In genomic region chr1:224435318-224435763, GRCh38 we compare ENCODE assay signal across 8 cellular contexts. TPM values are rescaled to one million over a fixed set of nuclear protein-coding genes. Genes with fewer than 3 reads are reported as not detected.
DNase-seq lines count a peak whose midpoint lies in the region; ATAC-seq and TF ChIP-seq lines count a peak whose summit lies in the region.

No MANE protein-coding gene starts in this region.

- no peaks in the 10 kb centered on the region for H3K9me3 ChIP-seq in SJCRH30 (replicated peaks)
- no peaks in the 10 kb centered on the region for H3K9me3 ChIP-seq in tibial artery

- intact Hi-C loops in dorsolateral prefrontal cortex (cut with DNase I): no loop called here
- intact Hi-C loops in tibial artery (cut with DNase I; ENCODE audit: low total_unique reads): no loop called here

- peak; percentile 51 for DNase-seq in GM13976 (ENCODE audit: low spot score)
- DNase-seq in SJCRH30: peak; percentile 48 to 65
- DNase-seq in dorsolateral prefrontal cortex: no peak
- peak; percentile 27 for DNase-seq in medulla oblongata (ENCODE audit: extremely low spot score)
- peak in 1 of 2 donors; percentile 67 for DNase-seq in tibial artery
- no peak for DNase-seq in GDM1 (lab: John Stamatoyannopoulos, UW)

- in situ Hi-C loops in GM13976 (cut with MboI; ENCODE audit: low sequenced_read_pairs, unreplicated experiment): no loop called here

- TF ChIP-seq CTCF in GM13976 (IDR thresholded peaks at IDR 0.05; ENCODE audit: borderline replicate concordance, control extremely low read depth, extremely low read depth, insufficient read depth, missing control alignments) (no peak), dorsolateral prefrontal cortex (IDR thresholded peaks at IDR 0.05 in 54 of 56, conservative IDR thresholded peaks at IDR 0.05 in 2 of 56; ENCODE audit: low read depth in 1 of 56, partially characterized antibody in 56 of 56) (no peak), tibial artery (IDR thresholded peaks at IDR 0.05) (no peak)

- ATAC-seq in HG03066 (IDR thresholded peaks at IDR 0.05; ENCODE audit: low read depth, unreplicated experiment): peak; percentile 10

- 0 out of 2 replicates have a peak, but pooled peaks cover 5% of the 10 kb centered on the region for H3K36me3 ChIP-seq in ACC112 (ENCODE audit: insufficient read depth, low read length)
- H3K36me3 ChIP-seq in SJCRH30: peaks cover 15% of the 10 kb centered on the region
- H3K36me3 ChIP-seq in tibial artery: peaks cover 0 to 6% (median 5%) of the 10 kb centered on the region in 3 donors

- H3K4me1 ChIP-seq in ACC112 (ENCODE audit: control insufficient read depth, insufficient read depth, low read length, unreplicated experiment) (peaks cover 29% of the 10 kb centered on the region), SJCRH30 (peaks cover 25% of the 10 kb centered on the region), tibial artery (peaks cover 0 to 34% (median 25%) of the 10 kb centered on the region in 4 donors)

- H3K79me2 ChIP-seq in ACC112 (ENCODE audit: control insufficient read depth, insufficient read depth, low read length, unreplicated experiment): peaks cover 58% of the 10 kb centered on the region

- peak overlapping the region; percentile 79 for H3K27ac ChIP-seq in ACC112 (ENCODE audit: low read depth, low read length)
- H3K27ac ChIP-seq in SJCRH30: peak overlapping the region; percentile 73
- H3K27ac ChIP-seq in dorsolateral prefrontal cortex: peak overlapping the region; percentile 52 to 98 (median 91)
- peak overlapping the region; percentile 98 to 100 for H3K27ac ChIP-seq in tibial artery

- H3K27me3 ChIP-seq in ACC112 (ENCODE audit: insufficient read depth, low read length) (no peaks in the 10 kb centered on the region), SJCRH30 (no peaks in the 10 kb centered on the region), dorsolateral prefrontal cortex (no peaks in the 10 kb centered on the region), tibial artery (no peaks in the 10 kb centered on the region)

- H2AFZ ChIP-seq in ACC112 (ENCODE audit: low read length, unreplicated experiment): peak overlapping the region; percentile 93

- peak overlapping the region; percentile 89 for H3K4me3 ChIP-seq in ACC112 (ENCODE audit: low read depth, low read length)
- peak overlapping the region; percentile 96 for H3K4me3 ChIP-seq in SJCRH30
- H3K4me3 ChIP-seq in dorsolateral prefrontal cortex: peak overlapping the region; percentile 71 to 97 (median 92)
- H3K4me3 ChIP-seq in tibial artery: peak overlapping the region; percentile 75 to 92

RNA-seq across cellular contexts. Expression of gene WDR26, which starts 0.7 kb away (rescaled TPM):
- 40.0 and 41.4 TPM in 2 replicates for total RNA-seq in SJCRH30 (2014; rRNA removed; shearing (Covaris generic))
- total RNA-seq in dorsolateral prefrontal cortex: 10 to 100 TPM; 54.5 to 95.7 (median 71.1) TPM

Comparison
In these comparisons a context has a peak if more than half of its experiments do, and no peak if none do; other contexts are left out.
1. DNase-seq: peak in GM13976 (single experiment), SJCRH30 (2 of 2) and medulla oblongata (single experiment); none in dorsolateral prefrontal cortex (0 of 10) and GDM1 (single experiment).
2. Peak in every context shown above with its lines, with median percentiles within 50 percentile points of each other: H3K27ac ChIP-seq and H3K4me3 ChIP-seq.